ENCODE assay signal across 9 cellular contexts in the genomic region with DNA sequence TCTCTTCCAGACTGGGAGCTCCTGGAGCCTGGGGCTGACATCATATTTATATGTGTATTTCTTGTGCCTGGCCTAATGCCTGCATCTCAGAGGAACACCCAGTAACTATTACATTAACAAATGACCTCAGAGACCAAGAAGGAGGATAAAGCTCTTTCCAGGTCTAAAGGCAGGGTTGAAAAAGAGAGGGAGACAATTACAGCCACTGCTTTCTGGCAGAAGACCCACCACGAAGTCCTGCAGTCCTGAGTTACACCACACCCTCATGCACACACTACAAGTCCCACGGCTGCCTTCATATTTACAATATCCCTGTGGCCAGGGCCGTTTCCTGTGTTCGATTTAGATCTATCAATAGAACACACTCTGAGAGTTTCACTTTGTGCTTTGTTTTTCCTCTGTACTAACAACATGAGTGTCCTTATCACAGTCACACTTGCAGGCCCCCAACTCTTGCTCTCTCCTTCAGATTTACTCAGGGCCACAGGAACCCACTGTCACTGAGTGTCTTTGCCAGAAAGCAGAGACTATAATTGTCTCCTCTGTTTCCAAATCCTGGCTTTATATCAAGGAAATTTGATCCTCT.
DNase-seq lines count a peak whose midpoint lies in the region; ATAC-seq and TF ChIP-seq lines count a peak whose summit lies in the region.
"Had no signal": no experiment of that assay in that cellular context is flagged by ENCODE, and none has a peak within 500 bp of the region (broad histone marks: within the 10 kb centered on the region; RNA-seq: fewer than 3 reads in every experiment).

No MANE protein-coding gene starts in this region.

- peaks cover 0 to 14% (median 0%) of the 10 kb centered on the region in 3 donors for H3K4me1 ChIP-seq in esophagus squamous epithelium
- H3K4me1 ChIP-seq in stomach: peaks cover 0 to 27% (median 15%) of the 10 kb centered on the region in 4 donors

- H3K27me3 ChIP-seq in esophagus squamous epithelium (no peaks in the 10 kb centered on the region), stomach (peaks cover 0 to 3% (median 0%) of the 10 kb centered on the region in 3 donors)

- ATAC-seq in HG02938 (IDR thresholded peaks at IDR 0.05; ENCODE audit: unreplicated experiment): peak; percentile 72
- ATAC-seq: Panc1 had no signal

- no peak for TF ChIP-seq EP300 in stomach (IDR thresholded peaks at IDR 0.05)

- no peak for TF ChIP-seq CTCF in esophagus squamous epithelium (IDR thresholded peaks at IDR 0.05)
- no peak for TF ChIP-seq CTCF in stomach (IDR thresholded peaks at IDR 0.05)

- TF ChIP-seq POLR2A in esophagus squamous epithelium (IDR thresholded peaks at IDR 0.05) (no peak), stomach (IDR thresholded peaks at IDR 0.05) (no peak)

- H3K36me3 ChIP-seq in esophagus squamous epithelium (no peaks in the 10 kb centered on the region), stomach (no peaks in the 10 kb centered on the region)

- DNase-seq in activated CD4-positive, alpha-beta T cell treated with anti-CD3 and anti-CD28 coated beads for 4 hours: peak; percentile 7 to 8
- DNase-seq in activated CD4-positive, alpha-beta T cell treated with anti-CD3 and anti-CD28 coated beads, Interleukin-2, amount 50 U/mL, for 4 hours: no peak
- DNase-seq in NCI-H748 treated with DMSO at 0.1 percent for 48 hours (lab: John Stamatoyannopoulos, UW) (peak; percentile 78), esophagus squamous epithelium (lab: John Stamatoyannopoulos, UW) (no peak), stomach (no peak), NCI-H187 (lab: John Stamatoyannopoulos, UW) (no peak), midbrain (lab: John Stamatoyannopoulos, UW) (no peak)

- H3K4me3 ChIP-seq in esophagus squamous epithelium (peak overlapping the region in 1 of 4 donors; percentile 5), stomach (no peak overlapping the region)

- intact Hi-C loops in esophagus squamous epithelium (cut with DNase I) (no loop called here), stomach (cut with DNase I; ENCODE audit: low total_unique reads) (no loop called here)

- H3K9me3 ChIP-seq in esophagus squamous epithelium (no peaks in the 10 kb centered on the region), stomach (no peaks in the 10 kb centered on the region)

- H3K27ac ChIP-seq in esophagus squamous epithelium (peak overlapping the region; percentile 19 to 73 (median 54)), stomach (peak overlapping the region in 4 of 5 donors; percentile 57 to 72 (median 64))

- WGBS in esophagus squamous epithelium, 2 donors: 14 to 16% methylated on average over 4 of the region's 4 CpGs
- 2 to 15% (median 3%) methylated on average over 4 of the region's 4 CpGs for WGBS in stomach, 5 donors

Comparison
In these comparisons a context has a peak if more than half of its experiments do, and no peak if none do; other contexts are left out.
1. DNase-seq: peak in activated CD4-positive, alpha-beta T cell treated with anti-CD3 and anti-CD28 coated beads for 4 hours (2 of 2) and NCI-H748 treated with DMSO at 0.1 percent for 48 hours (single experiment); none in activated CD4-positive, alpha-beta T cell treated with anti-CD3 and anti-CD28 coated beads, Interleukin-2, amount 50 U/mL, for 4 hours (0 of 2), esophagus squamous epithelium (single experiment), stomach (single experiment), NCI-H187 (0 of 2) and midbrain (single experiment).